28 cellular contexts compared by ENCODE assay signal in genomic region chr12:119661882-119662281, GRCh38.
"Had no signal": no experiment of that assay in that cellular context is flagged by ENCODE, and none has a peak within 500 bp of the region (broad histone marks: within the 10 kb centered on the region; RNA-seq: fewer than 3 reads in every experiment).

No MANE protein-coding gene starts in this region.

- ATAC-seq: Panc1 had no signal

- FAIRE-seq: RCC 7860 had no signal

- H3K9me3 ChIP-seq: MG63, SJSA1, SK-N-SH had no signal

- H3K4me3 ChIP-seq: MG63, PC-9, SJSA1 had no signal

- H3K36me3 ChIP-seq: MG63, SJSA1 had no signal

- H3K27ac ChIP-seq: PC-9, SJSA1 had no signal

- DNase-seq: Kasumi-1, MG63, NCI-H1048, NCI-H1092 treated with DMSO at 0.1 percent for 48 hours, NCI-H1105 treated with DMSO at 0.1 percent for 48 hours, NCI-H1417, NCI-H1436, NCI-H1694, NCI-H187, NCI-H1930, NCI-H2029 treated with DMSO at 0.1 percent for 48 hours, NCI-H2081 treated with DMSO at 0.1 percent for 48 hours, NCI-H2107, NCI-H2171, NCI-H226, NCI-H446 treated with DMSO at 0.1 percent for 48 hours, NCI-H510A, NCI-H69, PC-9, Right ventricle myocardium superior, SHP77 treated with DMSO at 0.1 percent for 48 hours, SK-N-SH, SW 1271, T-helper 1 cell, T-helper 2 cell had no signal

- H3K4me1 ChIP-seq: SJSA1 had no signal

- H2AFZ ChIP-seq: PC-9 had no signal

- H3K9ac ChIP-seq: SK-N-SH had no signal

- H3K4me2 ChIP-seq: PC-9, SK-N-SH had no signal
